ENCODE assay signal across 1 cellular context in genomic region chr19:14435320-14436050, GRCh38.
TF ChIP-seq lines count a peak whose summit lies in the region.

No MANE protein-coding gene starts in this region.

TF ChIP-seq in endothelial cell of umbilical vein, 7 proteins besides CTCF, POLR2A, EP300 and RAD21:
- TF ChIP-seq MYC (IDR thresholded peaks at IDR 0.05; ENCODE audit: low read depth, low read length): no peak
- TF ChIP-seq GATA2 (IDR thresholded peaks at IDR 0.05; ENCODE audit: insufficient read depth, insufficient read length, low read depth, low read length): no peak
- TF ChIP-seq EZH2 (IDR thresholded peaks at IDR 0.05; ENCODE audit: borderline replicate concordance, low read depth, low read length, severe bottlenecking): no peak
- TF ChIP-seq JUN (IDR thresholded peaks at IDR 0.05; ENCODE audit: borderline replicate concordance, insufficient read depth, insufficient read length, low read depth): no peak
- no peak for TF ChIP-seq FOS (IDR thresholded peaks at IDR 0.05; ENCODE audit: borderline replicate concordance, insufficient read depth, low read length)
- no peak for TF ChIP-seq POLR2AphosphoS5 (IDR thresholded peaks at IDR 0.05; ENCODE audit: insufficient read depth, low read depth, low read length)
- no peak for TF ChIP-seq MAX (IDR thresholded peaks at IDR 0.05; ENCODE audit: insufficient read depth, insufficient read length)
TF ChIP-seq in endothelial cell of umbilical vein: peak in this region for 0.
